In genomic region chr9:28056466-28056865, GRCh38 we compare ENCODE assay signal across 9 cellular contexts.
"Had no signal": no experiment of that assay in that cellular context is flagged by ENCODE, and none has a peak within 500 bp of the region (broad histone marks: within the 10 kb centered on the region; RNA-seq: fewer than 3 reads in every experiment).

No MANE protein-coding gene starts in this region.

- ATAC-seq: HepG2 had no signal

- H3K4me1 Mint-ChIP-seq: IgD-negative memory B cell had no signal

- H3K27ac ChIP-seq: HL-60, KMS-11 had no signal

- FAIRE-seq: HepG2 had no signal

- H3K27me3 Mint-ChIP-seq: IgD-negative memory B cell had no signal

- H3K27ac Mint-ChIP-seq: H9, IgD-negative memory B cell had no signal

- DNase-seq: GOT3, H9, HCEC 1CT, Karpas-422, KBM-7 had no signal

- H3K9me3 Mint-ChIP-seq: H9 had no signal

- H3K4me2 ChIP-seq: KMS-11 had no signal

- H3K9ac ChIP-seq: KMS-11 had no signal

- H3K36me3 Mint-ChIP-seq: IgD-negative memory B cell had no signal

- H3K4me3 Mint-ChIP-seq: H9 had no signal
